ENCODE assay signal across 12 cellular contexts in the genomic region with DNA sequence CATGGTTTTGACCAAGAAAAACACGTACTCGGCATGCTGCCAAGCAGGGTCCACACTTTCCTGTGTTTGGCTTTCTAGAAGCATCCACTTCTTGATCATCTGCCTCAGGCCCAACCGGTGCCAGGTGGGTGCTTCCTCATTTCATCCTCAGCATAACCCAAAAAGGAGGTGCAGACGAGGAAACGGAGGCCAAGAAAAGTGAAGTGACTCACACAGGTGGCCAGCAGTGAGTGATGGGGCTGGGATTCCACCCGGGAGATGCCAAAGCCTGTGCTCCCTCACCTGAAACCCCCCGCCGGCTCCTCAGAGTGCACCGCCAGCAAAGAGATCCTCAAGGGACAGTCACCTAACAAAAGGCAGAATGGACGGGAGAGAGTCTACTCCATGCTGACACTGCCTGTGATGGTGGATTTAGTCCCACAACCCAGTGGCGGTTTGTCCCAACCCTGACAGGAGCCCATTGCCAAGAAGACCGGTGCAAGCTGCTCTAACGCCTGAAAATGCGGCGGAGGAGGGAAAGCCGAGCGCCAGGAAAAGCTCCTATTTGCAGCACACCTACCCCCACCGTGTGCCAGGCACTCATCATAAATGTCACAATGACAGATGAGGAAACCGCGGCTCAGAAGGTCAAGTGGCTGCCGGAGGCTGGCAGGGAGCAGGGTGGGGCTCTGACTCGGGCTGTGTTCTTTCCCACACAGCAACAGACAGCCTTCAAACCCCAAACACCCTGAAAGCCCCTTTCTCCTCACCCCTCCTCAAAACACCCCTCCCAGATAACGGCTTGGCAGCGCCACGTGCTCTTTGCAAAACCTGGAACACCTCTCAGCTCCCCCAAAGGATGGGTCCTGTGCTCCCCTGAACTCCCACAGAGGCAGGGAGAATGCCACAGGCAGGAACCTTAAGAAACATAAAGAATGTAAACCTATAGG.
DNase-seq lines count a peak whose midpoint lies in the region; ATAC-seq lines count a peak whose summit lies in the region.
"Had no signal": no experiment of that assay in that cellular context is flagged by ENCODE, and none has a peak within 500 bp of the region (broad histone marks: within the 10 kb centered on the region; RNA-seq: fewer than 3 reads in every experiment).

No MANE protein-coding gene starts in this region.

- no peak for DNase-seq in activated CD4-positive, CD25-positive, alpha-beta regulatory T cell (lab: John Stamatoyannopoulos, UW)
- DNase-seq in activated CD4-positive, alpha-beta T cell treated with anti-CD3 and anti-CD28 coated beads, Interleukin-2, amount 50 U/mL, for 4 hours, result peak; percentile 59 to 63
- DNase-seq in effector CD4-positive, alpha-beta T cell, result peak; percentile 66
- peak; percentile 76 for DNase-seq in stimulated activated naive CD8-positive, alpha-beta T cell treated with anti-CD3 and anti-CD28 coated beads, Interleukin-15, Interleukin-2, amounts not matched to agents 100 U/mL and 50 U/mL, for 24 hours
- DNase-seq in ecto neural progenitor cell (ENCODE audit: low spot score), result no peak
- no peak for DNase-seq in HK-2 (ENCODE audit: unreplicated experiment)
- DNase-seq: ACHN, DMS79, Kasumi-1 had no signal

- peak; percentile 39 to 53 for ATAC-seq in activated CD4-positive, CD25-positive, alpha-beta regulatory T cell treated with anti-CD3 and anti-CD28 coated beads, Interleukin-2, amount 50 U/mL, for 24 hours
- peak; percentile 75 for ATAC-seq in stimulated activated naive CD8-positive, alpha-beta T cell treated with anti-CD3 and anti-CD28 coated beads, Interleukin-15, Interleukin-2, amounts not matched to agents 100 U/mL and 50 U/mL, for 24 hours
- ATAC-seq in HG03571 (IDR thresholded peaks at IDR 0.05; ENCODE audit: unreplicated experiment), result no peak
- ATAC-seq: Right ventricle myocardium inferior had no signal

Comparison
In these comparisons a context has a peak if more than half of its experiments do, and no peak if none do; other contexts are left out.
1. DNase-seq: peak in activated CD4-positive, alpha-beta T cell treated with anti-CD3 and anti-CD28 coated beads, Interleukin-2, amount 50 U/mL, for 4 hours (2 of 2), effector CD4-positive, alpha-beta T cell (single experiment) and stimulated activated naive CD8-positive, alpha-beta T cell treated with anti-CD3 and anti-CD28 coated beads, Interleukin-15, Interleukin-2, amounts not matched to agents 100 U/mL and 50 U/mL, for 24 hours (single experiment); none in activated CD4-positive, CD25-positive, alpha-beta regulatory T cell (0 of 4), ecto neural progenitor cell (single experiment) and HK-2 (single experiment).